In genomic region chr16:19744670-19745069, GRCh38 we compare ENCODE assay signal across 1 cellular context.
TF ChIP-seq lines count a peak whose summit lies in the region.

No MANE protein-coding gene starts in this region.

TF ChIP-seq in HepG2, 621 proteins besides CTCF, POLR2A, EP300 and RAD21 (continued from another document and continues in another):
- TF ChIP-seq ZNF280D (CRISPR knock-in tag; IDR thresholded peaks at IDR 0.05) (no peak), ZNF564 (CRISPR knock-in tag; IDR thresholded peaks at IDR 0.05) (no peak), KAT8 (CRISPR knock-in tag; IDR thresholded peaks at IDR 0.05) (0 out of 2 replicates have a peak, but pooled peaks have one; percentile 25), ZNF256 (CRISPR knock-in tag; conservative IDR thresholded peaks at IDR 0.05) (no peak), SPEN (CRISPR knock-in tag; IDR thresholded peaks at IDR 0.05; ENCODE audit: low read depth) (no peak), ZNF556 (CRISPR knock-in tag; IDR thresholded peaks at IDR 0.05; ENCODE audit: borderline replicate concordance) (no peak), ZNF124 (CRISPR knock-in tag; IDR thresholded peaks at IDR 0.05) (no peak), REST (IDR thresholded peaks at IDR 0.05; ENCODE audit: borderline replicate concordance in 1 of 2, low read depth in 1 of 2, low read length in 2 of 2) (no peak), ISL2 (CRISPR knock-in tag; IDR thresholded peaks at IDR 0.05) (peak; percentile 69; the same call in 1 of the 2 replicates), GZF1 (CRISPR knock-in tag; IDR thresholded peaks at IDR 0.05) (no peak), FOXK1 (CRISPR knock-in tag; IDR thresholded peaks at IDR 0.05; ENCODE audit: borderline replicate concordance, low read depth) (no peak; the same call in 1 of the 2 replicates), TBX3 (IDR thresholded peaks at IDR 0.05; ENCODE audit: borderline replicate concordance) (peak; percentile 90; the same call in 1 of the 2 replicates), SP5 (CRISPR knock-in tag; IDR thresholded peaks at IDR 0.05; ENCODE audit: borderline replicate concordance, low read depth) (no peak), NR2F2 (IDR thresholded peaks at IDR 0.05; ENCODE audit: borderline replicate concordance, low read depth) (peak; percentile 50; the same call in 1 of the 2 replicates), ZNF577 (CRISPR knock-in tag; IDR thresholded peaks at IDR 0.05; ENCODE audit: borderline replicate concordance, low read depth) (no peak), SOX5 (CRISPR knock-in tag; IDR thresholded peaks at IDR 0.05; ENCODE audit: borderline replicate concordance) (peak; percentile 93; the same call in 1 of the 2 replicates), GMEB2 (CRISPR knock-in tag; IDR thresholded peaks at IDR 0.05; ENCODE audit: low read depth) (no peak), CHCHD3 (CRISPR knock-in tag; IDR thresholded peaks at IDR 0.05) (no peak), ZNF513 (CRISPR knock-in tag; conservative IDR thresholded peaks at IDR 0.05) (no peak), HMG20B (CRISPR knock-in tag; conservative IDR thresholded peaks at IDR 0.05) (0 out of 2 replicates have a peak, but pooled peaks have one; percentile 54), ETV5 (CRISPR knock-in tag; IDR thresholded peaks at IDR 0.05; ENCODE audit: borderline replicate concordance) (peak; percentile 66; the same call in 1 of the 2 replicates), SMAD9 (CRISPR knock-in tag; IDR thresholded peaks at IDR 0.05) (no peak), MIXL1 (CRISPR knock-in tag; IDR thresholded peaks at IDR 0.05) (peak; percentile 88; the same call in 1 of the 2 replicates), ZNF224 (CRISPR knock-in tag; IDR thresholded peaks at IDR 0.05) (no peak), ZNF589 (CRISPR knock-in tag; conservative IDR thresholded peaks at IDR 0.05) (no peak), DZIP1 (CRISPR knock-in tag; IDR thresholded peaks at IDR 0.05) (no peak), NPAS2 (CRISPR knock-in tag; IDR thresholded peaks at IDR 0.05; ENCODE audit: borderline replicate concordance) (no peak), ZNF318 (CRISPR knock-in tag; IDR thresholded peaks at IDR 0.05) (no peak), TAF15 (IDR thresholded peaks at IDR 0.05; ENCODE audit: low read depth, low read length, poor library complexity, severe bottlenecking) (no peak), ZNF549 (CRISPR knock-in tag; IDR thresholded peaks at IDR 0.05) (no peak), SNAPC2 (CRISPR knock-in tag; IDR thresholded peaks at IDR 0.05) (no peak)
- TF ChIP-seq, protein P1, sequence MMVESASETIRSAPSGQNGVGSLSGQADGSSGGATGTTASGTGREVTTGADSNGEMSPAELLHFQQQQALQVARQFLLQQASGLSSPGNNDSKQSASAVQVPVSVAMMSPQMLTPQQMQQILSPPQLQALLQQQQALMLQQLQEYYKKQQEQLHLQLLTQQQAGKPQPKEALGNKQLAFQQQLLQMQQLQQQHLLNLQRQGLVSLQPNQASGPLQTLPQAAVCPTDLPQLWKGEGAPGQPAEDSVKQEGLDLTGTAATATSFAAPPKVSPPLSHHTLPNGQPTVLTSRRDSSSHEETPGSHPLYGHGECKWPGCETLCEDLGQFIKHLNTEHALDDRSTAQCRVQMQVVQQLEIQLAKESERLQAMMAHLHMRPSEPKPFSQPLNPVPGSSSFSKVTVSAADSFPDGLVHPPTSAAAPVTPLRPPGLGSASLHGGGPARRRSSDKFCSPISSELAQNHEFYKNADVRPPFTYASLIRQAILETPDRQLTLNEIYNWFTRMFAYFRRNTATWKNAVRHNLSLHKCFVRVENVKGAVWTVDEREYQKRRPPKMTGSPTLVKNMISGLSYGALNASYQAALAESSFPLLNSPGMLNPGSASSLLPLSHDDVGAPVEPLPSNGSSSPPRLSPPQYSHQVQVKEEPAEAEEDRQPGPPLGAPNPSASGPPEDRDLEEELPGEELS (CRISPR knock-in tag; IDR thresholded peaks at IDR 0.05), result peak; percentile 94
- TF ChIP-seq, protein P2, sequence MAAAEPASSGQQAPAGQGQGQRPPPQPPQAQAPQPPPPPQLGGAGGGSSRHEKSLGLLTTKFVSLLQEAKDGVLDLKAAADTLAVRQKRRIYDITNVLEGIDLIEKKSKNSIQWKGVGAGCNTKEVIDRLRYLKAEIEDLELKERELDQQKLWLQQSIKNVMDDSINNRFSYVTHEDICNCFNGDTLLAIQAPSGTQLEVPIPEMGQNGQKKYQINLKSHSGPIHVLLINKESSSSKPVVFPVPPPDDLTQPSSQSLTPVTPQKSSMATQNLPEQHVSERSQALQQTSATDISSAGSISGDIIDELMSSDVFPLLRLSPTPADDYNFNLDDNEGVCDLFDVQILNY (CRISPR knock-in tag; conservative IDR thresholded peaks at IDR 0.05), result no peak
